ENCODE assay signal across 20 cellular contexts in the genomic region with DNA sequence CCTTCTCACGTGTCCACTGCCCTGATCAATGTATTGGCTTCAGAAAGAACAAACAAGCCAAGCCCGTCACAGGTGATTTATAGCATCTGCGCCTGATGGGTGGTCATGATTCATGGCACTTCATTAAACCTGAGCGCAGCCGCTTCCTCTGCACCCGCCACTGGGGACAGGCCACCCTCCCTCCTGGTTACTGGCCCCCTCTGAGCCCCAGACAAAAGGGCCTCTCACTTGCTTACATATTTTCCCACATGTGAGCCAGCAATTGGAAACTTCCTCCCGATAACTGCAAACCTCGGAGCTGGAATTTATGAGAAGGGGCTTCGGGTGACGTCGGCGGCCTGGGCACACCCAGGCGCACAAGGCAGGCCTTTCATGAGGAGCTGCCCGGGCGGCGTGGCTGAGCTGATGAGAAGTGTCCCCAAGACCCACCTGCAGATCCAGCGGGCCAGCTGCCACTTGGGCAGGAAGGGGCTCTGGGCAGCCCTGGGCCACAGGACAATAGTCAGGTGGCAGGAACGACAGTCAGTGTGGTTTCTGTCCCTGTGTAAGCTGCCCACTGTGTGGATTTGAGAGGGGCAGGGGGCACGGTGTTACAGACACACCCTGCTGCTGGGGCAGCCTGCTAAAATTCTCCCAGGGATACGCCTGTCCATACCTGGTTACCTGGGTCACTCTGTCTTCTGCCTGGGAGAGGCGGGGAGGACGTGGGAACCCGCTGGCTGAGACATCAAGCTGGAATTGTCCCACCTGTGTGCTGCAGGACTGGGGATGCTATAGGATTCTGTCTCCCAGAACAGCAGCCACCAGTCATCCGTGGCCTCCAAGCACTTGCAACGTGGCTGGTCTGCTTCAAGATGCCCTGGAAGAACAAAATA.
DNase-seq lines count a peak whose midpoint lies in the region; ATAC-seq and TF ChIP-seq lines count a peak whose summit lies in the region.
"Had no signal": no experiment of that assay in that cellular context is flagged by ENCODE, and none has a peak within 500 bp of the region (broad histone marks: within the 10 kb centered on the region; RNA-seq: fewer than 3 reads in every experiment).

No MANE protein-coding gene starts in this region.

- peaks cover 57% of the 10 kb centered on the region for H3K4me1 Mint-ChIP-seq in nephron progenitor cell
- H3K4me1 Mint-ChIP-seq: B cell; central memory CD8-positive, alpha-beta T cell; stimulated activated naive CD8-positive, alpha-beta T cell treated with anti-CD3 and anti-CD28 coated beads, Interleukin-15, amount 100 ng/mL, for 72 hours; T-cell had no signal

- H3K9me3 ChIP-seq in NT2/D1 (ENCODE audit: insufficient read depth, low read length) (no peaks in the 10 kb centered on the region), upper lobe of right lung (no peaks in the 10 kb centered on the region), stomach (no peaks in the 10 kb centered on the region)

- TF ChIP-seq CTCF in coronary artery (IDR thresholded peaks at IDR 0.05): no peak
- no peak for TF ChIP-seq CTCF in nephron progenitor cell (IDR thresholded peaks at IDR 0.05)
- no peak for TF ChIP-seq CTCF in upper lobe of right lung (IDR thresholded peaks at IDR 0.05)
- TF ChIP-seq CTCF in stomach (IDR thresholded peaks at IDR 0.05): no peak

- 67 to 76% (median 70%) methylated on average over 18 to 25 of the region's 25 CpGs for WGBS in stomach, 5 donors

- intact Hi-C loops in upper lobe of right lung (cut with DNase I): no loop called here
- intact Hi-C loops in stomach (cut with DNase I; ENCODE audit: low total_unique reads): no loop called here

- peaks cover 14% of the 10 kb centered on the region for H3K9me3 Mint-ChIP-seq in nephron progenitor cell
- H3K9me3 Mint-ChIP-seq: central memory CD8-positive, alpha-beta T cell; stimulated activated naive CD8-positive, alpha-beta T cell treated with anti-CD3 and anti-CD28 coated beads, Interleukin-15, amount 100 ng/mL, for 72 hours had no signal

- H3K36me3 ChIP-seq in NT2/D1 (ENCODE audit: insufficient read depth, insufficient read length, low read length): no peaks in the 10 kb centered on the region
- no peaks in the 10 kb centered on the region for H3K36me3 ChIP-seq in upper lobe of right lung
- H3K36me3 ChIP-seq in stomach: no peaks in the 10 kb centered on the region

- H3K27ac Mint-ChIP-seq in nephron progenitor cell: peak overlapping the region; percentile 42
- H3K27ac Mint-ChIP-seq: B cell; stimulated activated naive CD8-positive, alpha-beta T cell treated with anti-CD3 and anti-CD28 coated beads, Interleukin-15, amount 100 ng/mL, for 72 hours; T-cell had no signal

- H3K27ac ChIP-seq in coronary artery: peak overlapping the region; percentile 27 to 48
- no peak overlapping the region for H3K27ac ChIP-seq in upper lobe of right lung
- no peak overlapping the region for H3K27ac ChIP-seq in stomach

- peak overlapping the region; percentile 18 for H3K9ac ChIP-seq in NT2/D1 (ENCODE audit: insufficient read length, low read depth)

- peaks cover 4% of the 10 kb centered on the region for H3K4me1 ChIP-seq in NT2/D1 (ENCODE audit: insufficient read depth, insufficient read length)
- H3K4me1 ChIP-seq in upper lobe of right lung: peaks cover 19% of the 10 kb centered on the region
- peaks cover 0 to 8% (median 5%) of the 10 kb centered on the region in 4 donors for H3K4me1 ChIP-seq in stomach

- H3K27me3 ChIP-seq in NT2/D1 (ENCODE audit: insufficient read depth, insufficient read length): no peaks in the 10 kb centered on the region
- no peaks in the 10 kb centered on the region for H3K27me3 ChIP-seq in upper lobe of right lung
- no peaks in the 10 kb centered on the region for H3K27me3 ChIP-seq in stomach

- peaks cover 6% of the 10 kb centered on the region for H3K27me3 Mint-ChIP-seq in nephron progenitor cell (ENCODE audit: low read depth, poor library complexity)

- H3K4me3 ChIP-seq in NT2/D1 (ENCODE audit: insufficient read length, low read depth): no peak overlapping the region
- no peak overlapping the region for H3K4me3 ChIP-seq in coronary artery
- no peak overlapping the region for H3K4me3 ChIP-seq in upper lobe of right lung
- no peak overlapping the region for H3K4me3 ChIP-seq in stomach

- peak overlapping the region; percentile 49 for H3K4me3 Mint-ChIP-seq in nephron progenitor cell
- H3K4me3 Mint-ChIP-seq: B cell; central memory CD8-positive, alpha-beta T cell; stimulated activated naive CD8-positive, alpha-beta T cell treated with anti-CD3 and anti-CD28 coated beads, Interleukin-15, amount 100 ng/mL, for 72 hours; T-cell had no signal

- TF ChIP-seq EP300 in stomach (IDR thresholded peaks at IDR 0.05): no peak

- ATAC-seq in upper lobe of right lung: no peak
- ATAC-seq: sciatic nerve; stimulated activated naive CD8-positive, alpha-beta T cell treated with anti-CD3 and anti-CD28 coated beads, Interleukin-15, amount 100 ng/mL, for 72 hours; T-cell had no signal

- DNase-seq in NT2/D1 (ENCODE audit: low read depth, low spot score) (no peak), coronary artery (ENCODE audit: low spot score) (no peak), nephron progenitor cell (peak; percentile 74), upper lobe of right lung (peak; percentile 58), stomach (no peak), NCI-H2029 (lab: John Stamatoyannopoulos, UW) (no peak), putamen (ENCODE audit: low spot score) (no peak)
- DNase-seq: activated CD4-positive, alpha-beta T cell treated with anti-CD3 and anti-CD28 coated beads, Interleukin-2, amount 50 U/mL, for 1 hour; activated gamma-delta T cell treated with Interleukin-2 at 50 U/mL for 16 hours; effector CD8-positive, alpha-beta T cell; GDM1; hypothalamus; NCI-H1417 treated with DMSO at 0.1 percent for 48 hours; NCI-H2171; stimulated activated CD4-positive, alpha-beta T cell treated with anti-CD3 and anti-CD28 coated beads, Interleukin-2, amount 100 ng/mL, for 24 hours; stimulated activated naive CD8-positive, alpha-beta T cell treated with anti-CD3 and anti-CD28 coated beads, Interleukin-15, amount 100 ng/mL, for 72 hours; T-cell had no signal

- no peaks in the 10 kb centered on the region for H3K36me3 Mint-ChIP-seq in nephron progenitor cell (ENCODE audit: low read depth)
- H3K36me3 Mint-ChIP-seq: T-cell had no signal

- no peak for TF ChIP-seq POLR2A in stomach (IDR thresholded peaks at IDR 0.05)

Comparison
In these comparisons a context has a peak if more than half of its experiments do, and no peak if none do; other contexts are left out.
1. DNase-seq: peak in nephron progenitor cell (single experiment) and upper lobe of right lung (single experiment); none in NT2/D1 (single experiment), coronary artery (single experiment), stomach (single experiment), NCI-H2029 (single experiment) and putamen (single experiment).
2. H3K27ac ChIP-seq: peak in coronary artery (2 of 2); none in upper lobe of right lung (single experiment) and stomach (0 of 5).